ENCODE assay signal across 27 cellular contexts in genomic region chr11:101466352-101466751, GRCh38.
A peak's percentile ranks its signal among the peaks of the same experiment; 100 is the strongest.
DNase-seq lines count a peak whose midpoint lies in the region; ATAC-seq, FAIRE-seq and TF ChIP-seq lines count a peak whose summit lies in the region.
"Had no signal": no experiment of that assay in that cellular context is flagged by ENCODE, and none has a peak within 500 bp of the region (broad histone marks: within the 10 kb centered on the region; RNA-seq: fewer than 3 reads in every experiment).

No MANE protein-coding gene starts in this region.

- no peak for TF ChIP-seq RAD21 in H1 (IDR thresholded peaks at IDR 0.05 in 1 of 2, conservative IDR thresholded peaks at IDR 0.05 in 1 of 2; ENCODE audit: low read depth in 2 of 2, low read length in 2 of 2)

- no peaks in the 10 kb centered on the region for H4K20me1 ChIP-seq in H1 (replicated peaks in 1 of 2; ENCODE audit: control insufficient read depth in 1 of 2, insufficient read depth in 2 of 2, low read length in 2 of 2)
- no peaks in the 10 kb centered on the region for H4K20me1 ChIP-seq in neural progenitor cell (ENCODE audit: low read depth)
- H4K20me1 ChIP-seq: BLaER1 had no signal

- no peak overlapping the region for H2BK120ac ChIP-seq in H1 (replicated peaks; ENCODE audit: low read depth, low read length)

- no peak overlapping the region for H3K56ac ChIP-seq in H1 (replicated peaks; ENCODE audit: insufficient read length, low read depth, low read length)

- no peak for TF ChIP-seq CTCF in H1 (IDR thresholded peaks at IDR 0.05; ENCODE audit: control extremely low read depth in 1 of 3, insufficient read depth in 1 of 3, low read depth in 1 of 3, low read length in 3 of 3)
- no peak for TF ChIP-seq CTCF in neural progenitor cell (IDR thresholded peaks at IDR 0.05)

- H2BK15ac ChIP-seq in H1 (ENCODE audit: low read length) = 0 out of 2 replicates have a peak overlapping the region, but pooled peaks have one; percentile 18

- H3K23me2 ChIP-seq in H1 (ENCODE audit: low read depth, low read length) = no peaks in the 10 kb centered on the region

- H3K36me3 ChIP-seq in H1 (ENCODE audit: control insufficient read depth in 2 of 4, insufficient read depth in 4 of 4, low read length in 3 of 4) (no peaks in the 10 kb centered on the region), neural progenitor cell (no peaks in the 10 kb centered on the region)
- H3K36me3 ChIP-seq: BLaER1, tibial artery, WERI-Rb-1 had no signal

- FAIRE-seq in H1 (lab: Jason Lieb, UNC) = no peak
- FAIRE-seq: GM19239, HTR-8/SVneo had no signal

- H3K14ac ChIP-seq in H1 (ENCODE audit: insufficient read length) = no peak overlapping the region

- POLR2A ChIA-PET in H1 (lab: Charles Lee; ENCODE audit: partially characterized antibody) = no interaction called here

- no peak for TF ChIP-seq POLR2A in H1 (IDR thresholded peaks at IDR 0.05; ENCODE audit: control extremely low read depth in 1 of 2, low read depth in 2 of 2, low read length in 2 of 2)

- WGBS in H1 (ENCODE audit: extremely low coverage in 1 of 2, insufficient coverage in 1 of 2, insufficient read length in 1 of 2, insufficient replicate concordance in 2 of 2, low coverage in 1 of 2, low lambda C conversion rate in 2 of 2, missing lambda C conversion rate in 1 of 2), 2 experiments = 78% methylated on average over 3 of the region's 4 CpGs; no CpG with 5 or more reads in 1 of the 2 experiments

- H3K23ac ChIP-seq in H1 (ENCODE audit: insufficient read length) = no peak overlapping the region

- ATAC-seq in HG03457 (IDR thresholded peaks at IDR 0.05; ENCODE audit: unreplicated experiment) = no peak
- ATAC-seq: heart right ventricle; left lobe of liver; stimulated activated naive CD8-positive, alpha-beta T cell treated with anti-CD3 and anti-CD28 coated beads, Interleukin-15, amount 100 ng/mL, for 72 hours had no signal

- H3K27me3 ChIP-seq in H1 (replicated peaks in 1 of 4; ENCODE audit: control insufficient read depth in 3 of 4, extremely low read depth in 1 of 4, insufficient read depth in 3 of 4, low read length in 3 of 4) (no peaks in the 10 kb centered on the region), neural progenitor cell (no peaks in the 10 kb centered on the region)
- H3K27me3 ChIP-seq: BLaER1, heart right ventricle, tibial artery had no signal

- TF ChIP-seq EP300 in H1 (IDR thresholded peaks at IDR 0.05; ENCODE audit: borderline replicate concordance in 1 of 2, low read depth in 2 of 2, low read length in 2 of 2) = no peak

- no peak overlapping the region for H2BK12ac ChIP-seq in H1 (ENCODE audit: low read depth, low read length)

- H4K91ac ChIP-seq in H1 (replicated peaks; ENCODE audit: insufficient read length, low read length) = no peak overlapping the region

- H3K18ac ChIP-seq in H1 (ENCODE audit: extremely low read depth, low read length) = no peak overlapping the region

- no peak overlapping the region for H2AK5ac ChIP-seq in H1 (ENCODE audit: low read depth, low read length)

- H3K27me3 Mint-ChIP-seq in neural progenitor cell (ENCODE audit: insufficient read depth, low read depth) = no peaks in the 10 kb centered on the region
- H3K27me3 Mint-ChIP-seq: activated naive CD8-positive, alpha-beta T cell treated with anti-CD3 and anti-CD28 coated beads, Interleukin-2, amount 10 ng/mL, durations not matched to agents 7 days and 5 days; stimulated activated naive CD8-positive, alpha-beta T cell treated with anti-CD3 and anti-CD28 coated beads, Interleukin-15, amount 100 ng/mL, for 72 hours had no signal

- no peak overlapping the region for H3K4me3 Mint-ChIP-seq in neural progenitor cell
- H3K4me3 Mint-ChIP-seq: activated naive CD8-positive, alpha-beta T cell treated with anti-CD3 and anti-CD28 coated beads, Interleukin-2, amount 10 ng/mL, durations not matched to agents 7 days and 5 days; nephron; stimulated activated naive CD8-positive, alpha-beta T cell treated with anti-CD3 and anti-CD28 coated beads, Interleukin-15, amount 100 ng/mL, for 72 hours had no signal

- peaks cover 2 to 8% (median 5%) of the 10 kb centered on the region in 4 experiments; a peak in 5 of 7 replicates for H3K4me1 ChIP-seq in H1 (replicated peaks in 1 of 4; ENCODE audit: control insufficient read depth in 3 of 4, insufficient read depth in 4 of 4, low read length in 3 of 4)
- H3K4me1 ChIP-seq in neural progenitor cell = peaks cover 7% of the 10 kb centered on the region
- H3K4me1 ChIP-seq: BLaER1, heart right ventricle, tibial artery had no signal

- no peaks in the 10 kb centered on the region for H3K79me1 ChIP-seq in H1 (ENCODE audit: low read depth, low read length)

- CTCF ChIA-PET in H1 (lab: Charles Lee; ENCODE audit: partially characterized antibody) = interaction anchor here (0.6 to 3.1 kb wide), 7 partner anchors 9 to 536 kb away, joined by 3 to 14 read pairs (median 5); no protein-coding TSS in a partner anchor

- H3K9me3 Mint-ChIP-seq in neural progenitor cell = peaks cover 2% of the 10 kb centered on the region
- H3K9me3 Mint-ChIP-seq: activated naive CD8-positive, alpha-beta T cell treated with anti-CD3 and anti-CD28 coated beads, Interleukin-2, amount 10 ng/mL, durations not matched to agents 7 days and 5 days had no signal

- H3F3A ChIP-seq in neural progenitor cell (ENCODE audit: low read depth) = no peaks in the 10 kb centered on the region

- no peak overlapping the region; a peak in 1 of 4 replicates for H3K4me2 ChIP-seq in H1 (ENCODE audit: insufficient read depth in 1 of 2, low read depth in 2 of 2, low read length in 2 of 2)
- H3K4me2 ChIP-seq in neural progenitor cell = no peak overlapping the region
- H3K4me2 ChIP-seq: BLaER1 had no signal

- H3K9me3 ChIP-seq in H1 (ENCODE audit: insufficient read depth in 2 of 2, low read depth in 1 of 2, low read length in 1 of 2) = no peaks in the 10 kb centered on the region
- H3K9me3 ChIP-seq in neural progenitor cell (ENCODE audit: low read depth) = no peaks in the 10 kb centered on the region
- H3K9me3 ChIP-seq: BLaER1, Caco-2, tibial artery had no signal

- H3K36me3 Mint-ChIP-seq in neural progenitor cell = no peaks in the 10 kb centered on the region
- H3K36me3 Mint-ChIP-seq: activated naive CD8-positive, alpha-beta T cell treated with anti-CD3 and anti-CD28 coated beads, Interleukin-2, amount 10 ng/mL, durations not matched to agents 7 days and 5 days had no signal

- no peak overlapping the region for H3K4ac ChIP-seq in H1 (replicated peaks; ENCODE audit: insufficient read length, low read depth, low read length)

- no peak overlapping the region for H3K4me3 ChIP-seq in H1 (ENCODE audit: extremely low read depth in 1 of 4, insufficient read depth in 2 of 4, low read depth in 3 of 4, low read length in 4 of 4)
- no peak overlapping the region for H3K4me3 ChIP-seq in neural progenitor cell
- H3K4me3 ChIP-seq: BLaER1, heart right ventricle, tibial artery had no signal

- no peak overlapping the region for H4K5ac ChIP-seq in H1 (ENCODE audit: insufficient read length, low read depth, low read length)

- no peak overlapping the region for H3K9ac ChIP-seq in H1 (replicated peaks in 1 of 4; ENCODE audit: extremely low read depth in 1 of 4, low read depth in 3 of 4, low read length in 3 of 4)
- H3K9ac ChIP-seq in neural progenitor cell = no peak overlapping the region
- H3K9ac ChIP-seq: BLaER1 had no signal

- DNase-seq in ELF-1 (ENCODE audit: low read depth, low spot score) (peak; percentile 63), M059J (ENCODE audit: low read depth) (peak; percentile 71), H1 (ENCODE audit: low read depth in 1 of 2, low spot score in 2 of 2) (peak in 1 of 2 experiments; percentile 48), neural progenitor cell (ENCODE audit: low spot score) (peak; percentile 4), NCI-H524 treated with DMSO at 0.1 percent for 48 hours (lab: John Stamatoyannopoulos, UW) (no peak), CD1c-positive myeloid dendritic cell (ENCODE audit: extremely low spot score) (no peak), GDM1 (lab: John Stamatoyannopoulos, UW) (no peak)
- DNase-seq: activated CD4-positive, alpha-beta T cell treated with anti-CD3 and anti-CD28 coated beads, Interleukin-2, amount 50 U/mL, for 1 hour; activated naive CD8-positive, alpha-beta T cell treated with anti-CD3 and anti-CD28 coated beads, Interleukin-2, amount 10 ng/mL, durations not matched to agents 7 days and 5 days; Caco-2; effector CD4-positive, alpha-beta T cell; foreskin fibroblast; heart right ventricle; midbrain; NCI-H1694 treated with DMSO at 0.1 percent for 48 hours; NCI-H2171 treated with DMSO at 0.1 percent for 48 hours; NCI-H69; stimulated activated naive CD8-positive, alpha-beta T cell treated with anti-CD3 and anti-CD28 coated beads, Interleukin-15, amount 100 ng/mL, for 72 hours; tibial artery; WERI-Rb-1 had no signal

- H4K8ac ChIP-seq in H1 (ENCODE audit: extremely low read depth, insufficient read depth, low read length) = no peak overlapping the region

- H3K4me1 Mint-ChIP-seq in neural progenitor cell = no peaks in the 10 kb centered on the region
- H3K4me1 Mint-ChIP-seq: activated naive CD8-positive, alpha-beta T cell treated with anti-CD3 and anti-CD28 coated beads, Interleukin-2, amount 10 ng/mL, durations not matched to agents 7 days and 5 days; nephron; stimulated activated naive CD8-positive, alpha-beta T cell treated with anti-CD3 and anti-CD28 coated beads, Interleukin-15, amount 100 ng/mL, for 72 hours had no signal

- no peak overlapping the region for H3K27ac Mint-ChIP-seq in neural progenitor cell
- H3K27ac Mint-ChIP-seq: activated naive CD8-positive, alpha-beta T cell treated with anti-CD3 and anti-CD28 coated beads, Interleukin-2, amount 10 ng/mL, durations not matched to agents 7 days and 5 days; activated T-helper 2 cell treated with anti-CD3 and anti-CD28 coated beads, Interferon-gamma antibody, Interleukin-2, Interleukin-4, amounts not matched to agents 10 μg/mL and 5 μg/mL and 100 μg/mL, durations not matched to agents 14 hours and 24 hours and 36 hours; stimulated activated naive CD8-positive, alpha-beta T cell treated with anti-CD3 and anti-CD28 coated beads, Interleukin-15, amount 100 ng/mL, for 72 hours had no signal

- H2AFZ ChIP-seq in H1 (ENCODE audit: low read length) = peak overlapping the region; percentile 70; the same call in 1 of the 2 replicates
- H2AFZ ChIP-seq in neural progenitor cell (replicated peaks) = peak overlapping the region; percentile 64

- H3K27ac ChIP-seq in H1 (ENCODE audit: low read depth, low read length) = no peak overlapping the region
- H3K27ac ChIP-seq in neural progenitor cell = no peak overlapping the region
- H3K27ac ChIP-seq: BLaER1, heart right ventricle, tibial artery, WERI-Rb-1 had no signal

- H2BK20ac ChIP-seq in H1 (ENCODE audit: low read length) = no peak overlapping the region

- no peak overlapping the region for H2BK5ac ChIP-seq in H1 (ENCODE audit: low read depth, low read length)

- H3K79me2 ChIP-seq in H1 (ENCODE audit: control insufficient read depth in 1 of 2, insufficient read depth in 2 of 2, low read length in 2 of 2) (no peaks in the 10 kb centered on the region), neural progenitor cell (ENCODE audit: low read depth) (no peaks in the 10 kb centered on the region)

TF ChIP-seq in H1, 55 proteins besides CTCF, POLR2A, EP300 and RAD21 (continues in another document):
- no peak for TF ChIP-seq ZNF274 (IDR thresholded peaks at IDR 0.05; ENCODE audit: borderline replicate concordance, extremely low read depth, low read length)

Comparison
In these comparisons a context has a peak if more than half of its experiments do, and no peak if none do; other contexts are left out.
1. DNase-seq: peak in ELF-1 (single experiment), M059J (single experiment) and neural progenitor cell (single experiment); none in NCI-H524 treated with DMSO at 0.1 percent for 48 hours (single experiment), CD1c-positive myeloid dendritic cell (single experiment) and GDM1 (single experiment).